Comparison of ENCODE assay signal across 8 cellular contexts in the genomic region with DNA sequence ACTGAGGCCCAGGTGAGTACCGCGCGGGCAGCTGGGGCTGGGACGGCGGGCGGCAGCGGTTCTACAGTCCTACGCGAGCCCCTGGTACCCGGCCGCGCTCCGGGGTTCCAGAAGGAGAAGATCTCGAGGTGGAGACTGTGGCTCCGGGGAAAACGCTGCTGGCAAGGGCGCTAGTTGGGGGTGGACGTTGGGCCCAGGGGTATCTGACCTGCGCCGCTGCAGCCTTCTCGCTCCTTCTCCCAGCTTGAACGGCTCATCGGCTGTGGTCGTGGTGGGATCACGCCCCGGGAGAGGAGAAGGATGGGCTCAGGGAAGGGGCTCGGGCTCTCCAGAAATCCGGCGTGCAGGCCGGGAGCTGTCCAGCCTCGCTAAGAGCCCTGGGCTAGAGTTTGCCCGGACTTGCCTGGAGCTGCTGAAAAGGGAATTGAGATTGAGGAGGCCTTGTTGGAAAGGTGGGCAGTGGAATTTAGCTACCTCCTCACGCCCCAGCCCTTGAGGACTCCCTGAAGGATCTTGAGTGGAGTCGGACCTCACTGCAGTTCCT. TPM values are rescaled to one million over a fixed set of nuclear protein-coding genes. Genes with fewer than 3 reads are reported as not detected.
DNase-seq lines count a peak whose midpoint lies in the region; ATAC-seq, FAIRE-seq and TF ChIP-seq lines count a peak whose summit lies in the region.

No MANE protein-coding gene starts in this region.

- no peaks in the 10 kb centered on the region for H3K36me3 ChIP-seq in adrenal gland (replicated peaks in 1 of 2)
- no peaks in the 10 kb centered on the region for H3K36me3 ChIP-seq in keratinocyte (ENCODE audit: control insufficient read depth in 2 of 2, extremely low read depth in 1 of 2, insufficient read depth in 2 of 2, low read length in 2 of 2)
- H3K36me3 ChIP-seq in suprapubic skin: no peaks in the 10 kb centered on the region

- dilution Hi-C loops in keratinocyte (cut with MboI; ENCODE audit: extremely low pct_ligation_motif_present, low sequenced_read_pairs): no loop called here

- FAIRE-seq in keratinocyte (lab: Jason Lieb, UNC): no peak

- H3K4me3 ChIP-seq in adrenal gland: peak overlapping the region in 3 of 4 donors; percentile 45 to 73 (median 54)
- peak overlapping the region; percentile 61 to 70 (median 70) for H3K4me3 ChIP-seq in keratinocyte (ENCODE audit: control insufficient read depth in 2 of 3, extremely low read depth in 1 of 3, insufficient read depth in 2 of 3, low read depth in 1 of 3, low read length in 3 of 3)
- H3K4me3 ChIP-seq in suprapubic skin: peak overlapping the region; percentile 78

- H4K20me1 ChIP-seq in keratinocyte (ENCODE audit: control insufficient read depth, extremely low read depth, insufficient read depth, low read length): no peaks in the 10 kb centered on the region

- no peaks in the 10 kb centered on the region for H3K9me1 ChIP-seq in keratinocyte (ENCODE audit: control insufficient read depth, extremely low read depth, insufficient read depth, low read length)

- CTCF ChIA-PET in activated CD4-positive, alpha-beta T cell treated with anti-CD3 and anti-CD28 coated beads for 36 hours (lab: Charles Lee): interaction anchor here (0.5 to 1.8 kb wide), 6 partner anchors 20 to 504 kb away, joined by 3 to 7 read pairs (median 4); no protein-coding TSS in a partner anchor

- no peak overlapping the region for H3K27ac Mint-ChIP-seq in activated CD4-positive, alpha-beta T cell treated with anti-CD3 and anti-CD28 coated beads for 36 hours

- peaks cover 18% of the 10 kb centered on the region in 2 donors for H3K4me1 ChIP-seq in adrenal gland (replicated peaks in 1 of 2)
- peaks cover 35% of the 10 kb centered on the region for H3K4me1 ChIP-seq in keratinocyte (ENCODE audit: control insufficient read depth, extremely low read depth, insufficient read depth, low read length)
- H3K4me1 ChIP-seq in suprapubic skin: peaks cover 63% of the 10 kb centered on the region

- DNase-seq in activated CD4-positive, alpha-beta T cell treated with anti-CD3 and anti-CD28 coated beads for 36 hours: no peak
- DNase-seq in activated CD4-positive, alpha-beta T cell treated with anti-CD3 and anti-CD28 coated beads for 48 hours: no peak
- peak in 3 of 7 donors; percentile 41 to 43 (median 43) for DNase-seq in adrenal gland
- DNase-seq in keratinocyte (ENCODE audit: low read depth, low spot score): no peak
- DNase-seq in suprapubic skin (ENCODE audit: low spot score in 2 of 2): no peak

- peak overlapping the region; percentile 55 for H2AFZ ChIP-seq in keratinocyte (ENCODE audit: control insufficient read depth, low read length)

- peaks cover 13% of the 10 kb centered on the region for H3K4me1 Mint-ChIP-seq in activated CD4-positive, alpha-beta T cell treated with anti-CD3 and anti-CD28 coated beads for 36 hours

- H3K27me3 ChIP-seq in adrenal gland (no peaks in the 10 kb centered on the region), keratinocyte (ENCODE audit: control insufficient read depth, extremely low read depth, insufficient read depth, low read length) (peaks cover 37% of the 10 kb centered on the region), suprapubic skin (peaks cover 35% of the 10 kb centered on the region)

- H3K79me2 ChIP-seq in keratinocyte (ENCODE audit: control insufficient read depth, insufficient read depth, low read length): peaks cover 6% of the 10 kb centered on the region

- H3K9me3 Mint-ChIP-seq in activated CD4-positive, alpha-beta T cell treated with anti-CD3 and anti-CD28 coated beads for 36 hours (ENCODE audit: low read depth): no peaks in the 10 kb centered on the region

- H3K27ac ChIP-seq in adrenal gland: peak overlapping the region in 3 of 5 donors; percentile 36 to 80 (median 76)
- H3K27ac ChIP-seq in keratinocyte (ENCODE audit: control insufficient read depth, insufficient read depth, low read length): no peak overlapping the region
- peak overlapping the region; percentile 71 for H3K27ac ChIP-seq in suprapubic skin

- TF ChIP-seq POLR2A in adrenal gland (IDR thresholded peaks at IDR 0.05): no peak
- TF ChIP-seq POLR2A in suprapubic skin (IDR thresholded peaks at IDR 0.05): no peak

- TF ChIP-seq EP300 in suprapubic skin (IDR thresholded peaks at IDR 0.05): no peak

- peak overlapping the region; percentile 41 for H3K9ac ChIP-seq in keratinocyte (ENCODE audit: control insufficient read depth, extremely low read depth, insufficient read depth, low read length)

- 11 to 24% (median 17%) methylated on average over 18 to 34 of the region's 34 CpGs for WGBS in adrenal gland, 4 donors
- WGBS in suprapubic skin: 16% methylated on average over 12 of the region's 34 CpGs

- H3K27me3 Mint-ChIP-seq in activated CD4-positive, alpha-beta T cell treated with anti-CD3 and anti-CD28 coated beads for 36 hours: peaks cover 35% of the 10 kb centered on the region

- H3K4me2 ChIP-seq in keratinocyte (ENCODE audit: control insufficient read depth, extremely low read depth, insufficient read depth, low read depth, low read length): peak overlapping the region; percentile 80

- POLR2A ChIA-PET in activated CD4-positive, alpha-beta T cell treated with anti-CD3 and anti-CD28 coated beads for 36 hours (lab: Charles Lee): no interaction called here

- TF ChIP-seq CTCF in adrenal gland (IDR thresholded peaks at IDR 0.05) (no peak), keratinocyte (optimal IDR thresholded peaks at IDR 0.05 in 1 of 3, IDR thresholded peaks at IDR 0.05 in 1 of 3, conservative IDR thresholded peaks at IDR 0.05 in 1 of 3; ENCODE audit: extremely low read depth in 1 of 3, insufficient read depth in 2 of 3, low read length in 3 of 3) (no peak), suprapubic skin (IDR thresholded peaks at IDR 0.05) (no peak)

- intact Hi-C loops in activated CD4-positive, alpha-beta T cell treated with anti-CD3 and anti-CD28 coated beads for 36 hours (cut with DNase I, micrococcal nuclease): loop anchor here in 1 of 2 experiments (5.0 kb wide), 1 partner anchor 770 kb away; no protein-coding TSS in a partner anchor
- intact Hi-C loops in adrenal gland (cut with DNase I): no loop called here

- H3K36me3 Mint-ChIP-seq in activated CD4-positive, alpha-beta T cell treated with anti-CD3 and anti-CD28 coated beads for 36 hours (ENCODE audit: low read depth): no peaks in the 10 kb centered on the region

- ATAC-seq in activated CD4-positive, alpha-beta T cell treated with anti-CD3 and anti-CD28 coated beads for 36 hours: no peak
- ATAC-seq in GM18861 (IDR thresholded peaks at IDR 0.05; ENCODE audit: unreplicated experiment): no peak
- no peak for ATAC-seq in GM19328 (IDR thresholded peaks at IDR 0.05; ENCODE audit: unreplicated experiment)
- no peak for ATAC-seq in GM18907 (IDR thresholded peaks at IDR 0.05; ENCODE audit: unreplicated experiment)

- H3K9me3 ChIP-seq in adrenal gland (replicated peaks in 1 of 3) (no peaks in the 10 kb centered on the region), keratinocyte (ENCODE audit: control insufficient read depth, low read depth, low read length) (no peaks in the 10 kb centered on the region), suprapubic skin (no peaks in the 10 kb centered on the region)

- H3K4me3 Mint-ChIP-seq in activated CD4-positive, alpha-beta T cell treated with anti-CD3 and anti-CD28 coated beads for 36 hours: peak overlapping the region; percentile 64

RNA-seq across cellular contexts. Expression of gene POU3F1, which starts 1.1 kb away (rescaled TPM):
- under 1 TPM; 0.11 to 0.26 TPM for total RNA-seq in activated CD4-positive, alpha-beta T cell treated with anti-CD3 and anti-CD28 coated beads for 36 hours
- 1 to 10 TPM; 1.6 to 6.9 (median 3.0) TPM for total RNA-seq in adrenal gland
- under 1 TPM; 0.05 to 0.40 (median 0.16) TPM for polyA plus RNA-seq in adrenal gland
- 0.32 to 1.3 TPM (median 0.59 TPM) in 3 replicates for polyA plus RNA-seq in keratinocyte
- polyA plus RNA-seq in keratinocyte (2011; ENCODE audit: low read depth): 0.71 TPM
- polyA plus RNA-seq in keratinocyte (2011; cell fraction: cytosol; rRNA removed): 0.33 and 0.84 TPM in 2 replicates
- polyA plus RNA-seq in keratinocyte (2011; cell fraction: nucleus; rRNA removed): 0.52 and 1.7 TPM in 2 replicates
- polyA plus RNA-seq in keratinocyte (2012; ENCODE audit: low replicate concordance): 0.87 and 2.2 TPM in 2 replicates
- polyA minus RNA-seq in keratinocyte: 0.61 to 0.72 TPM (median 0.63 TPM) in 3 replicates
- 3.3 TPM for polyA minus RNA-seq in keratinocyte (2011; cell fraction: cytosol; rRNA and poly(A)+ RNA removed)
- polyA minus RNA-seq in keratinocyte (2011; cell fraction: nucleus; rRNA and poly(A)+ RNA removed): 1.7 and 1.8 TPM in 2 replicates
- total RNA-seq in suprapubic skin: 10 to 100 TPM in 3 of 4 donors, 1 to 10 TPM in 1; 8.8 to 28.5 (median 13.5) TPM

RNA-seq across cellular contexts. Expression of gene UTP11, which starts 35.1 kb away (rescaled TPM):
- 10 to 100 TPM; 68.9 to 82.4 TPM for total RNA-seq in activated CD4-positive, alpha-beta T cell treated with anti-CD3 and anti-CD28 coated beads for 36 hours
- total RNA-seq in adrenal gland: 10 to 100 TPM; 25.8 to 71.9 (median 37.4) TPM
- 100 to 1,000 TPM in 1 of 3 donors, 10 to 100 TPM in 2; 16.0 to 133 (median 26.5) TPM for polyA plus RNA-seq in adrenal gland
- polyA plus RNA-seq in keratinocyte: 24.1 to 50.0 TPM (median 49.1 TPM) in 3 replicates
- polyA plus RNA-seq in keratinocyte (2011; ENCODE audit: low read depth): 145 TPM
- 26.4 and 35.2 TPM in 2 replicates for polyA plus RNA-seq in keratinocyte (2011; cell fraction: cytosol; rRNA removed)
- polyA plus RNA-seq in keratinocyte (2011; cell fraction: nucleus; rRNA removed): 24.5 and 39.0 TPM in 2 replicates
- 31.7 and 64.5 TPM in 2 replicates for polyA plus RNA-seq in keratinocyte (2012; ENCODE audit: low replicate concordance)
- 5.7 to 12.6 TPM (median 7.4 TPM) in 3 replicates for polyA minus RNA-seq in keratinocyte
- 15.3 TPM for polyA minus RNA-seq in keratinocyte (2011; cell fraction: cytosol; rRNA and poly(A)+ RNA removed)
- polyA minus RNA-seq in keratinocyte (2011; cell fraction: nucleus; rRNA and poly(A)+ RNA removed): 6.4 and 13.8 TPM in 2 replicates
- total RNA-seq in suprapubic skin: 10 to 100 TPM; 32.1 to 48.5 (median 39.5) TPM

RNA-seq across cellular contexts. Expression of gene FHL3, which starts 42.4 kb away (rescaled TPM):
- 10 to 100 TPM; 21.1 to 23.8 TPM for total RNA-seq in activated CD4-positive, alpha-beta T cell treated with anti-CD3 and anti-CD28 coated beads for 36 hours
- 10 to 100 TPM; 14.5 to 47.6 (median 23.2) TPM for total RNA-seq in adrenal gland
- polyA plus RNA-seq in adrenal gland: 10 to 100 TPM in 2 of 3 donors, 1 to 10 TPM in 1; 8.6 to 39.5 (median 31.5) TPM
- 5.1 to 24.6 TPM (median 5.2 TPM) in 3 replicates for polyA plus RNA-seq in keratinocyte
- polyA plus RNA-seq in keratinocyte (2011; ENCODE audit: low read depth): 6.6 TPM
- polyA plus RNA-seq in keratinocyte (2011; cell fraction: cytosol; rRNA removed): 9.0 and 16.5 TPM in 2 replicates
- 10.2 and 14.7 TPM in 2 replicates for polyA plus RNA-seq in keratinocyte (2011; cell fraction: nucleus; rRNA removed)
- 11.9 and 29.7 TPM in 2 replicates for polyA plus RNA-seq in keratinocyte (2012; ENCODE audit: low replicate concordance)
- polyA minus RNA-seq in keratinocyte: 16.0 to 51.9 TPM (median 20.1 TPM) in 3 replicates
- 16.7 TPM for polyA minus RNA-seq in keratinocyte (2011; cell fraction: cytosol; rRNA and poly(A)+ RNA removed)
- 9.4 and 14.0 TPM in 2 replicates for polyA minus RNA-seq in keratinocyte (2011; cell fraction: nucleus; rRNA and poly(A)+ RNA removed)
- total RNA-seq in suprapubic skin: 10 to 100 TPM; 19.1 to 46.4 (median 35.1) TPM

RNA-seq across cellular contexts. Expression of gene SF3A3, which starts 57.9 kb away (rescaled TPM):
- total RNA-seq in activated CD4-positive, alpha-beta T cell treated with anti-CD3 and anti-CD28 coated beads for 36 hours: 100 to 1,000 TPM; 131 TPM
- total RNA-seq in adrenal gland (10 to 100 TPM; 30.1 to 95.9 (median 40.8) TPM), suprapubic skin (10 to 100 TPM; 36.9 to 68.4 (median 43.6) TPM)
- polyA plus RNA-seq in adrenal gland (10 to 100 TPM; 24.3 to 78.5 (median 28.2) TPM), keratinocyte (26.4 to 47.0 TPM (median 44.5 TPM) in 3 replicates)
- polyA plus RNA-seq in keratinocyte (2011; ENCODE audit: low read depth): 125 TPM
- polyA plus RNA-seq in keratinocyte (2011; cell fraction: cytosol; rRNA removed): 27.8 and 45.9 TPM in 2 replicates
- polyA plus RNA-seq in keratinocyte (2011; cell fraction: nucleus; rRNA removed): 37.7 and 48.5 TPM in 2 replicates
- 30.4 and 59.0 TPM in 2 replicates for polyA plus RNA-seq in keratinocyte (2012; ENCODE audit: low replicate concordance)
- 7.8 to 38.2 TPM (median 21.6 TPM) in 3 replicates for polyA minus RNA-seq in keratinocyte
- 37.4 TPM for polyA minus RNA-seq in keratinocyte (2011; cell fraction: cytosol; rRNA and poly(A)+ RNA removed)
- polyA minus RNA-seq in keratinocyte (2011; cell fraction: nucleus; rRNA and poly(A)+ RNA removed): 19.1 and 28.4 TPM in 2 replicates
